Comparison of ENCODE assay signal across 1 cellular context in genomic region chr12:48680861-48681260, GRCh38.
TF ChIP-seq lines count a peak whose summit lies in the region.

No MANE protein-coding gene starts in this region.

TF ChIP-seq in K562, 482 proteins besides CTCF, POLR2A, EP300 and RAD21:
- TF ChIP-seq ZC3H11A (IDR thresholded peaks at IDR 0.05; ENCODE audit: low read depth, low read length) (no peak), PHF21A (IDR thresholded peaks at IDR 0.05; ENCODE audit: borderline replicate concordance, low read depth) (0 out of 2 replicates have a peak, but pooled peaks have one; percentile 23), ZNF507 (tag; conservative IDR thresholded peaks at IDR 0.05) (no peak), RB1 (IDR thresholded peaks at IDR 0.05; ENCODE audit: low read depth) (no peak), SMARCC2 (IDR thresholded peaks at IDR 0.05; ENCODE audit: low read depth) (no peak), ZEB2 (IDR thresholded peaks at IDR 0.05) (no peak), VEZF1 (CRISPR knock-in tag; IDR thresholded peaks at IDR 0.05) (0 out of 2 replicates have a peak, but pooled peaks have one; percentile 37), ZNF121 (CRISPR knock-in tag; conservative IDR thresholded peaks at IDR 0.05) (peak; percentile 90), ZNF311 (CRISPR knock-in tag; IDR thresholded peaks at IDR 0.05) (no peak), ARHGAP35 (IDR thresholded peaks at IDR 0.05; ENCODE audit: partially characterized antibody) (no peak)
